Comparison of ENCODE assay signal across 2 cellular contexts in the genomic region with DNA sequence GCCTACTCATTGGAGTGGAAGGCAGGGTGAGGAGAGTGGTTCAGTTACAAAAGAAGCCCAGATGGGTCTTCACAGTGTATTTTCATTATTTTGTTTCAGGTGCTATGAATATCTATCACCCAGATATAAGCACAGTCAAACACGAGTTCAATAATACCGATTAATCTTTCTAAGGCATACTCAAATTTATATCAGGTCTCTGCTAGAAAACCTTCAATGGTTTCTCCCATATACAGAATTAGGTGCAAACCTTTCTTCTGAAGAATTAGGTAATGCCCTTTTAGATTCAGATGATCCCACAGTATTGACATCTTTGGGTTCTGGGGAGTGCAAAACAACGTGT.
TF ChIP-seq lines count a peak whose summit lies in the region.

No MANE protein-coding gene starts in this region.

TF ChIP-seq in SK-N-SH, 30 proteins besides CTCF, POLR2A, EP300 and RAD21 (continued from another document):
- no peak for TF ChIP-seq FOSL2 (IDR thresholded peaks at IDR 0.05; ENCODE audit: borderline replicate concordance, low read depth)
- no peak for TF ChIP-seq RFX5 (IDR thresholded peaks at IDR 0.05; ENCODE audit: low read length)
- no peak for TF ChIP-seq GABPA (IDR thresholded peaks at IDR 0.05; ENCODE audit: low read depth)
- TF ChIP-seq, protein P1, sequence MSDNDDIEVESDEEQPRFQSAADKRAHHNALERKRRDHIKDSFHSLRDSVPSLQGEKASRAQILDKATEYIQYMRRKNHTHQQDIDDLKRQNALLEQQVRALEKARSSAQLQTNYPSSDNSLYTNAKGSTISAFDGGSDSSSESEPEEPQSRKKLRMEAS (IDR thresholded peaks at IDR 0.05; ENCODE audit: low read depth), result no peak
- TF ChIP-seq, protein P2, sequence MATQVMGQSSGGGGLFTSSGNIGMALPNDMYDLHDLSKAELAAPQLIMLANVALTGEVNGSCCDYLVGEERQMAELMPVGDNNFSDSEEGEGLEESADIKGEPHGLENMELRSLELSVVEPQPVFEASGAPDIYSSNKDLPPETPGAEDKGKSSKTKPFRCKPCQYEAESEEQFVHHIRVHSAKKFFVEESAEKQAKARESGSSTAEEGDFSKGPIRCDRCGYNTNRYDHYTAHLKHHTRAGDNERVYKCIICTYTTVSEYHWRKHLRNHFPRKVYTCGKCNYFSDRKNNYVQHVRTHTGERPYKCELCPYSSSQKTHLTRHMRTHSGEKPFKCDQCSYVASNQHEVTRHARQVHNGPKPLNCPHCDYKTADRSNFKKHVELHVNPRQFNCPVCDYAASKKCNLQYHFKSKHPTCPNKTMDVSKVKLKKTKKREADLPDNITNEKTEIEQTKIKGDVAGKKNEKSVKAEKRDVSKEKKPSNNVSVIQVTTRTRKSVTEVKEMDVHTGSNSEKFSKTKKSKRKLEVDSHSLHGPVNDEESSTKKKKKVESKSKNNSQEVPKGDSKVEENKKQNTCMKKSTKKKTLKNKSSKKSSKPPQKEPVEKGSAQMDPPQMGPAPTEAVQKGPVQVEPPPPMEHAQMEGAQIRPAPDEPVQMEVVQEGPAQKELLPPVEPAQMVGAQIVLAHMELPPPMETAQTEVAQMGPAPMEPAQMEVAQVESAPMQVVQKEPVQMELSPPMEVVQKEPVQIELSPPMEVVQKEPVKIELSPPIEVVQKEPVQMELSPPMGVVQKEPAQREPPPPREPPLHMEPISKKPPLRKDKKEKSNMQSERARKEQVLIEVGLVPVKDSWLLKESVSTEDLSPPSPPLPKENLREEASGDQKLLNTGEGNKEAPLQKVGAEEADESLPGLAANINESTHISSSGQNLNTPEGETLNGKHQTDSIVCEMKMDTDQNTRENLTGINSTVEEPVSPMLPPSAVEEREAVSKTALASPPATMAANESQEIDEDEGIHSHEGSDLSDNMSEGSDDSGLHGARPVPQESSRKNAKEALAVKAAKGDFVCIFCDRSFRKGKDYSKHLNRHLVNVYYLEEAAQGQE (IDR thresholded peaks at IDR 0.05; ENCODE audit: low read depth, low read length), result no peak
- TF ChIP-seq, protein P3, sequence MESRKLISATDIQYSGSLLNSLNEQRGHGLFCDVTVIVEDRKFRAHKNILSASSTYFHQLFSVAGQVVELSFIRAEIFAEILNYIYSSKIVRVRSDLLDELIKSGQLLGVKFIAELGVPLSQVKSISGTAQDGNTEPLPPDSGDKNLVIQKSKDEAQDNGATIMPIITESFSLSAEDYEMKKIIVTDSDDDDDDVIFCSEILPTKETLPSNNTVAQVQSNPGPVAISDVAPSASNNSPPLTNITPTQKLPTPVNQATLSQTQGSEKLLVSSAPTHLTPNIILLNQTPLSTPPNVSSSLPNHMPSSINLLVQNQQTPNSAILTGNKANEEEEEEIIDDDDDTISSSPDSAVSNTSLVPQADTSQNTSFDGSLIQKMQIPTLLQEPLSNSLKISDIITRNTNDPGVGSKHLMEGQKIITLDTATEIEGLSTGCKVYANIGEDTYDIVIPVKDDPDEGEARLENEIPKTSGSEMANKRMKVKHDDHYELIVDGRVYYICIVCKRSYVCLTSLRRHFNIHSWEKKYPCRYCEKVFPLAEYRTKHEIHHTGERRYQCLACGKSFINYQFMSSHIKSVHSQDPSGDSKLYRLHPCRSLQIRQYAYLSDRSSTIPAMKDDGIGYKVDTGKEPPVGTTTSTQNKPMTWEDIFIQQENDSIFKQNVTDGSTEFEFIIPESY (IDR thresholded peaks at IDR 0.05; ENCODE audit: borderline replicate concordance, low read depth), result no peak
- no peak for TF ChIP-seq TEAD4 (IDR thresholded peaks at IDR 0.05; ENCODE audit: borderline replicate concordance, insufficient read depth)
- TF ChIP-seq CHD2 (IDR thresholded peaks at IDR 0.05; ENCODE audit: low read length, partially characterized antibody), result no peak
- no peak for TF ChIP-seq RXRA (IDR thresholded peaks at IDR 0.05; ENCODE audit: borderline replicate concordance, low read depth)
- TF ChIP-seq RCOR1 (IDR thresholded peaks at IDR 0.05; ENCODE audit: low read length), result no peak
- TF ChIP-seq YY1 (IDR thresholded peaks at IDR 0.05; ENCODE audit: low read depth), result no peak
- TF ChIP-seq TCF12 (IDR thresholded peaks at IDR 0.05), result no peak
- TF ChIP-seq, protein P4, sequence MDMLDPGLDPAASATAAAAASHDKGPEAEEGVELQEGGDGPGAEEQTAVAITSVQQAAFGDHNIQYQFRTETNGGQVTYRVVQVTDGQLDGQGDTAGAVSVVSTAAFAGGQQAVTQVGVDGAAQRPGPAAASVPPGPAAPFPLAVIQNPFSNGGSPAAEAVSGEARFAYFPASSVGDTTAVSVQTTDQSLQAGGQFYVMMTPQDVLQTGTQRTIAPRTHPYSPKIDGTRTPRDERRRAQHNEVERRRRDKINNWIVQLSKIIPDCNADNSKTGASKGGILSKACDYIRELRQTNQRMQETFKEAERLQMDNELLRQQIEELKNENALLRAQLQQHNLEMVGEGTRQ (IDR thresholded peaks at IDR 0.05; ENCODE audit: borderline replicate concordance, low read depth, low read length), result no peak
- no peak for TF ChIP-seq POLR2AphosphoS5 (IDR thresholded peaks at IDR 0.05; ENCODE audit: low read depth, low read length)
- TF ChIP-seq, protein P5, sequence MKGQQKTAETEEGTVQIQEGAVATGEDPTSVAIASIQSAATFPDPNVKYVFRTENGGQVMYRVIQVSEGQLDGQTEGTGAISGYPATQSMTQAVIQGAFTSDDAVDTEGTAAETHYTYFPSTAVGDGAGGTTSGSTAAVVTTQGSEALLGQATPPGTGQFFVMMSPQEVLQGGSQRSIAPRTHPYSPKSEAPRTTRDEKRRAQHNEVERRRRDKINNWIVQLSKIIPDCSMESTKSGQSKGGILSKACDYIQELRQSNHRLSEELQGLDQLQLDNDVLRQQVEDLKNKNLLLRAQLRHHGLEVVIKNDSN (IDR thresholded peaks at IDR 0.05; ENCODE audit: borderline replicate concordance, low read depth), result no peak

TF ChIP-seq in SK-N-SH treated with all-trans-retinoic acid at 6 μM for 48 hours, 23 proteins besides CTCF, POLR2A, EP300 and RAD21 (continued from another document):
- TF ChIP-seq, protein P6, sequence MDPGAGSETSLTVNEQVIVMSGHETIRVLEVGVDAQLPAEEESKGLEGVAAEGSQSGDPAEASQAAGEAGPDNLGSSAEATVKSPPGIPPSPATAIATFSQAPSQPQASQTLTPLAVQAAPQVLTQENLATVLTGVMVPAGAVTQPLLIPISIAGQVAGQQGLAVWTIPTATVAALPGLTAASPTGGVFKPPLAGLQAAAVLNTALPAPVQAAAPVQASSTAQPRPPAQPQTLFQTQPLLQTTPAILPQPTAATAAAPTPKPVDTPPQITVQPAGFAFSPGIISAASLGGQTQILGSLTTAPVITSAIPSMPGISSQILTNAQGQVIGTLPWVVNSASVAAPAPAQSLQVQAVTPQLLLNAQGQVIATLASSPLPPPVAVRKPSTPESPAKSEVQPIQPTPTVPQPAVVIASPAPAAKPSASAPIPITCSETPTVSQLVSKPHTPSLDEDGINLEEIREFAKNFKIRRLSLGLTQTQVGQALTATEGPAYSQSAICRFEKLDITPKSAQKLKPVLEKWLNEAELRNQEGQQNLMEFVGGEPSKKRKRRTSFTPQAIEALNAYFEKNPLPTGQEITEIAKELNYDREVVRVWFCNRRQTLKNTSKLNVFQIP (CRISPR knock-in tag; IDR thresholded peaks at IDR 0.05; ENCODE audit: borderline replicate concordance, low read depth), result no peak
- TF ChIP-seq ZFP3 (CRISPR knock-in tag; IDR thresholded peaks at IDR 0.05), result no peak
- no peak for TF ChIP-seq ARNTL (CRISPR knock-in tag; IDR thresholded peaks at IDR 0.05; ENCODE audit: borderline replicate concordance, low read depth)
- TF ChIP-seq, protein P7, sequence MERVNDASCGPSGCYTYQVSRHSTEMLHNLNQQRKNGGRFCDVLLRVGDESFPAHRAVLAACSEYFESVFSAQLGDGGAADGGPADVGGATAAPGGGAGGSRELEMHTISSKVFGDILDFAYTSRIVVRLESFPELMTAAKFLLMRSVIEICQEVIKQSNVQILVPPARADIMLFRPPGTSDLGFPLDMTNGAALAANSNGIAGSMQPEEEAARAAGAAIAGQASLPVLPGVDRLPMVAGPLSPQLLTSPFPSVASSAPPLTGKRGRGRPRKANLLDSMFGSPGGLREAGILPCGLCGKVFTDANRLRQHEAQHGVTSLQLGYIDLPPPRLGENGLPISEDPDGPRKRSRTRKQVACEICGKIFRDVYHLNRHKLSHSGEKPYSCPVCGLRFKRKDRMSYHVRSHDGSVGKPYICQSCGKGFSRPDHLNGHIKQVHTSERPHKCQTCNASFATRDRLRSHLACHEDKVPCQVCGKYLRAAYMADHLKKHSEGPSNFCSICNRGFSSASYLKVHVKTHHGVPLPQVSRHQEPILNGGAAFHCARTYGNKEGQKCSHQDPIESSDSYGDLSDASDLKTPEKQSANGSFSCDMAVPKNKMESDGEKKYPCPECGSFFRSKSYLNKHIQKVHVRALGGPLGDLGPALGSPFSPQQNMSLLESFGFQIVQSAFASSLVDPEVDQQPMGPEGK (CRISPR knock-in tag; IDR thresholded peaks at IDR 0.05; ENCODE audit: borderline replicate concordance), result no peak
- no peak for TF ChIP-seq ZNF565 (CRISPR knock-in tag; conservative IDR thresholded peaks at IDR 0.05; ENCODE audit: low read depth)
- TF ChIP-seq, protein P8, sequence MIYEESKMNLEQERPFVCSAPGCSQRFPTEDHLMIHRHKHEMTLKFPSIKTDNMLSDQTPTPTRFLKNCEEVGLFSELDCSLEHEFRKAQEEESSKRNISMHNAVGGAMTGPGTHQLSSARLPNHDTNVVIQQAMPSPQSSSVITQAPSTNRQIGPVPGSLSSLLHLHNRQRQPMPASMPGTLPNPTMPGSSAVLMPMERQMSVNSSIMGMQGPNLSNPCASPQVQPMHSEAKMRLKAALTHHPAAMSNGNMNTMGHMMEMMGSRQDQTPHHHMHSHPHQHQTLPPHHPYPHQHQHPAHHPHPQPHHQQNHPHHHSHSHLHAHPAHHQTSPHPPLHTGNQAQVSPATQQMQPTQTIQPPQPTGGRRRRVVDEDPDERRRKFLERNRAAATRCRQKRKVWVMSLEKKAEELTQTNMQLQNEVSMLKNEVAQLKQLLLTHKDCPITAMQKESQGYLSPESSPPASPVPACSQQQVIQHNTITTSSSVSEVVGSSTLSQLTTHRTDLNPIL (CRISPR knock-in tag; IDR thresholded peaks at IDR 0.05; ENCODE audit: low read depth), result no peak
- no peak for TF ChIP-seq ZFP30 (CRISPR knock-in tag; IDR thresholded peaks at IDR 0.05)
- no peak for TF ChIP-seq TCF4 (CRISPR knock-in tag; IDR thresholded peaks at IDR 0.05; ENCODE audit: borderline replicate concordance)
- TF ChIP-seq BACH2 (CRISPR knock-in tag; IDR thresholded peaks at IDR 0.05; ENCODE audit: borderline replicate concordance), result no peak
- TF ChIP-seq ZC3H10 (CRISPR knock-in tag; IDR thresholded peaks at IDR 0.05), result no peak
- no peak for TF ChIP-seq TOX (CRISPR knock-in tag; IDR thresholded peaks at IDR 0.05; ENCODE audit: borderline replicate concordance)
- TF ChIP-seq, protein P9, sequence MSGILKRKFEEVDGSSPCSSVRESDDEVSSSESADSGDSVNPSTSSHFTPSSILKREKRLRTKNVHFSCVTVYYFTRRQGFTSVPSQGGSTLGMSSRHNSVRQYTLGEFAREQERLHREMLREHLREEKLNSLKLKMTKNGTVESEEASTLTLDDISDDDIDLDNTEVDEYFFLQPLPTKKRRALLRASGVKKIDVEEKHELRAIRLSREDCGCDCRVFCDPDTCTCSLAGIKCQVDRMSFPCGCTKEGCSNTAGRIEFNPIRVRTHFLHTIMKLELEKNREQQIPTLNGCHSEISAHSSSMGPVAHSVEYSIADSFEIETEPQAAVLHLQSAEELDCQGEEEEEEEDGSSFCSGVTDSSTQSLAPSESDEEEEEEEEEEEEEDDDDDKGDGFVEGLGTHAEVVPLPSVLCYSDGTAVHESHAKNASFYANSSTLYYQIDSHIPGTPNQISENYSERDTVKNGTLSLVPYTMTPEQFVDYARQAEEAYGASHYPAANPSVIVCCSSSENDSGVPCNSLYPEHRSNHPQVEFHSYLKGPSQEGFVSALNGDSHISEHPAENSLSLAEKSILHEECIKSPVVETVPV (CRISPR knock-in tag; IDR thresholded peaks at IDR 0.05), result no peak
- TF ChIP-seq SNAI2 (CRISPR knock-in tag; IDR thresholded peaks at IDR 0.05), result no peak
- no peak for TF ChIP-seq ISL1 (CRISPR knock-in tag; IDR thresholded peaks at IDR 0.05)
- TF ChIP-seq PPARA (CRISPR knock-in tag; IDR thresholded peaks at IDR 0.05; ENCODE audit: borderline replicate concordance), result no peak
TF ChIP-seq in SK-N-SH treated with all-trans-retinoic acid at 6 μM for 48 hours: peak in this region for 0.
